Comparison of ENCODE assay signal across 1 cellular context in the genomic region with DNA sequence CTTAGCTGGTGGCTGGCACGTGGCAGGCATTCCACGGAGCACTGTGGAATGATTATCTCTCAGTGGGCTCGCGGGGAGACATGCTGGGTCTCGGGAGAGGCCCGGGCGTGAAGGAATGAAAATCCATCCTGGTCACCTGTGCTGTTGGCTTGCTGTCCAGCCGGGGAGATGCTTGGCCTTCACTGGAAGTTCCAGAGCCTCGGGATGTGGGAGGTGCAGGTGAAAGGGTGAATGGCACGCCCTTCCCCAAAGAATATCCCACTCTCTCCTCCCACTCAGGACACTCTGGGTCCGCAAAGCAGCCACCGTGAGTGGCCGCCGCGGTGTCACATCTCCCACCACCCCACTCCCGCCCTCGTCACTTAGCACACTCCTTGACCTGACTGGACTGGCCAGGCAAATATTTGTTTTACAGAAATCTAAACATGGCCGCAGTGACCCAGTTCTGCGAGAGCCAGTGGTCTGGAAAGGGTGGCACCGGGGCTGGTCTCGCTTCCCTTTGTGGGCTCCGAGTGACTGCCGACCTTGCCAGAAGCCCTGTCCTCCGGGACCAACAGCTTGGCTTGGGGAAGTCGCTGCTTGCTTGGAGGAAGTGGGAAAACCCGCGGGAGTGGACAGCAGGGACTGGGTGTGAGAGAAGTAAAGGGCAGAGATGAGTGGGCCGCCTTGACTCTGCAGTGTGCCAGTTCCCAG.
TF ChIP-seq lines count a peak whose summit lies in the region.

No MANE protein-coding gene starts in this region.

TF ChIP-seq in HepG2, 621 proteins besides CTCF, POLR2A, EP300 and RAD21 (continued from another document and continues in another):
- TF ChIP-seq FOXC1 (CRISPR knock-in tag; IDR thresholded peaks at IDR 0.05; ENCODE audit: borderline replicate concordance): 0 out of 2 replicates have a peak, but pooled peaks have one; percentile 26
- TF ChIP-seq, protein P1, sequence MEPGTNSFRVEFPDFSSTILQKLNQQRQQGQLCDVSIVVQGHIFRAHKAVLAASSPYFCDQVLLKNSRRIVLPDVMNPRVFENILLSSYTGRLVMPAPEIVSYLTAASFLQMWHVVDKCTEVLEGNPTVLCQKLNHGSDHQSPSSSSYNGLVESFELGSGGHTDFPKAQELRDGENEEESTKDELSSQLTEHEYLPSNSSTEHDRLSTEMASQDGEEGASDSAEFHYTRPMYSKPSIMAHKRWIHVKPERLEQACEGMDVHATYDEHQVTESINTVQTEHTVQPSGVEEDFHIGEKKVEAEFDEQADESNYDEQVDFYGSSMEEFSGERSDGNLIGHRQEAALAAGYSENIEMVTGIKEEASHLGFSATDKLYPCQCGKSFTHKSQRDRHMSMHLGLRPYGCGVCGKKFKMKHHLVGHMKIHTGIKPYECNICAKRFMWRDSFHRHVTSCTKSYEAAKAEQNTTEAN (CRISPR knock-in tag; conservative IDR thresholded peaks at IDR 0.05): no peak
- TF ChIP-seq, protein P2, sequence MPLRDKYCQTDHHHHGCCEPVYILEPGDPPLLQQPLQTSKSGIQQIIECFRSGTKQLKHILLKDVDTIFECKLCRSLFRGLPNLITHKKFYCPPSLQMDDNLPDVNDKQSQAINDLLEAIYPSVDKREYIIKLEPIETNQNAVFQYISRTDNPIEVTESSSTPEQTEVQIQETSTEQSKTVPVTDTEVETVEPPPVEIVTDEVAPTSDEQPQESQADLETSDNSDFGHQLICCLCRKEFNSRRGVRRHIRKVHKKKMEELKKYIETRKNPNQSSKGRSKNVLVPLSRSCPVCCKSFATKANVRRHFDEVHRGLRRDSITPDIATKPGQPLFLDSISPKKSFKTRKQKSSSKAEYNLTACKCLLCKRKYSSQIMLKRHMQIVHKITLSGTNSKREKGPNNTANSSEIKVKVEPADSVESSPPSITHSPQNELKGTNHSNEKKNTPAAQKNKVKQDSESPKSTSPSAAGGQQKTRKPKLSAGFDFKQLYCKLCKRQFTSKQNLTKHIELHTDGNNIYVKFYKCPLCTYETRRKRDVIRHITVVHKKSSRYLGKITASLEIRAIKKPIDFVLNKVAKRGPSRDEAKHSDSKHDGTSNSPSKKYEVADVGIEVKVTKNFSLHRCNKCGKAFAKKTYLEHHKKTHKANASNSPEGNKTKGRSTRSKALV (CRISPR knock-in tag; IDR thresholded peaks at IDR 0.05): no peak
- no peak for TF ChIP-seq TCF12 (IDR thresholded peaks at IDR 0.05)
- no peak for TF ChIP-seq TCF12 (CRISPR knock-in tag; IDR thresholded peaks at IDR 0.05)
- no peak for TF ChIP-seq NFE2L1 (CRISPR knock-in tag; IDR thresholded peaks at IDR 0.05; ENCODE audit: borderline replicate concordance)
- TF ChIP-seq, protein P3, sequence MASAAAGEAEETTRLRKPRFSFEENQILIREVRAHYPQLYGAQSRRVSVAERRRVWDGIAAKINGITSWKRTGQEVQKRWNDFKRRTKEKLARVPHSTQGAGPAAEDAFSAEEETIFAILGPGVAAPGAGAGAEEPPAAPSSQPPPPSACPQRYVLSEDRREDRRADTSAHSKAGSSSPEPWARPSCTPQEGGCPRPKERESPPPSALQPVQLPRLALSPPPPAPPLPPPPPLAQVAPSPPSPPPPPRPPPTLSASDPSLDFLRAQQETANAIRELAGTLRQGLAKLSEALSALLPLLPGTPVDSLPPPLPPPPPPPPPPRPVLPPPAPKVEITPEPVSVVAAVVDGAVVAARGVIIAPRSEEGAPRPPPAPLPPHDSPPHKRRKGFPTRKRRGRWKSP (CRISPR knock-in tag; IDR thresholded peaks at IDR 0.05): 0 out of 2 replicates have a peak, but pooled peaks have one; percentile 51
- peak; percentile 22; the same call in 1 of the 2 replicates for TF ChIP-seq CREB1 (IDR thresholded peaks at IDR 0.05)
- no peak for TF ChIP-seq CREB1 (CRISPR knock-in tag; IDR thresholded peaks at IDR 0.05)
- TF ChIP-seq PHB2 (IDR thresholded peaks at IDR 0.05; ENCODE audit: partially characterized antibody): no peak
- TF ChIP-seq, protein P4, sequence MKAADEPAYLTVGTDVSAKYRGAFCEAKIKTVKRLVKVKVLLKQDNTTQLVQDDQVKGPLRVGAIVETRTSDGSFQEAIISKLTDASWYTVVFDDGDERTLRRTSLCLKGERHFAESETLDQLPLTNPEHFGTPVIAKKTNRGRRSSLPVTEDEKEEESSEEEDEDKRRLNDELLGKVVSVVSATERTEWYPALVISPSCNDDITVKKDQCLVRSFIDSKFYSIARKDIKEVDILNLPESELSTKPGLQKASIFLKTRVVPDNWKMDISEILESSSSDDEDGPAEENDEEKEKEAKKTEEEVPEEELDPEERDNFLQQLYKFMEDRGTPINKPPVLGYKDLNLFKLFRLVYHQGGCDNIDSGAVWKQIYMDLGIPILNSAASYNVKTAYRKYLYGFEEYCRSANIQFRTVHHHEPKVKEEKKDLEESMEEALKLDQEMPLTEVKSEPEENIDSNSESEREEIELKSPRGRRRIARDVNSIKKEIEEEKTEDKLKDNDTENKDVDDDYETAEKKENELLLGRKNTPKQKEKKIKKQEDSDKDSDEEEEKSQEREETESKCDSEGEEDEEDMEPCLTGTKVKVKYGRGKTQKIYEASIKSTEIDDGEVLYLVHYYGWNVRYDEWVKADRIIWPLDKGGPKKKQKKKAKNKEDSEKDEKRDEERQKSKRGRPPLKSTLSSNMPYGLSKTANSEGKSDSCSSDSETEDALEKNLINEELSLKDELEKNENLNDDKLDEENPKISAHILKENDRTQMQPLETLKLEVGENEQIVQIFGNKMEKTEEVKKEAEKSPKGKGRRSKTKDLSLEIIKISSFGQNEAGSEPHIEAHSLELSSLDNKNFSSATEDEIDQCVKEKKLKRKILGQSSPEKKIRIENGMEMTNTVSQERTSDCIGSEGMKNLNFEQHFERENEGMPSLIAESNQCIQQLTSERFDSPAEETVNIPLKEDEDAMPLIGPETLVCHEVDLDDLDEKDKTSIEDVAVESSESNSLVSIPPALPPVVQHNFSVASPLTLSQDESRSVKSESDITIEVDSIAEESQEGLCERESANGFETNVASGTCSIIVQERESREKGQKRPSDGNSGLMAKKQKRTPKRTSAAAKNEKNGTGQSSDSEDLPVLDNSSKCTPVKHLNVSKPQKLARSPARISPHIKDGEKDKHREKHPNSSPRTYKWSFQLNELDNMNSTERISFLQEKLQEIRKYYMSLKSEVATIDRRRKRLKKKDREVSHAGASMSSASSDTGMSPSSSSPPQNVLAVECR (CRISPR knock-in tag; IDR thresholded peaks at IDR 0.05; ENCODE audit: borderline replicate concordance): peak; percentile 58; the same call in 1 of the 2 replicates
- peak; percentile 51; the same call in 1 of the 2 replicates for TF ChIP-seq THAP11 (CRISPR knock-in tag; IDR thresholded peaks at IDR 0.05)
- peak; percentile 52; the same call in 1 of the 2 replicates for TF ChIP-seq ESRRA (CRISPR knock-in tag; IDR thresholded peaks at IDR 0.05; ENCODE audit: low read depth)
- TF ChIP-seq CHD2 (IDR thresholded peaks at IDR 0.05; ENCODE audit: low read depth, low read length): no peak
- TF ChIP-seq ZFP36L2 (CRISPR knock-in tag; IDR thresholded peaks at IDR 0.05): no peak
- TF ChIP-seq, protein P5, sequence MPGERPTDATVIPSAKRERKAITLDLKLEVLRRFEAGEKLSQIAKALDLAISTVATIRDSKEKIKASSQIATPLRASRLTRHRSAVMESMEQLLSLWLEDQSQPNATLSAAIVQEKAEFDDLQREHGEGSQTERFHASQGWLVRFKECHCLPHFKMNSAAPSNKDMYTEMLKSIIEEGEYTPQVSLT (CRISPR knock-in tag; IDR thresholded peaks at IDR 0.05; ENCODE audit: borderline replicate concordance, low read depth): no peak
- peak; percentile 64; the same call in 1 of the 2 replicates for TF ChIP-seq TBX2 (CRISPR knock-in tag; IDR thresholded peaks at IDR 0.05; ENCODE audit: borderline replicate concordance)
- TF ChIP-seq NFE2 (CRISPR knock-in tag; IDR thresholded peaks at IDR 0.05): no peak
- TF ChIP-seq TEAD2 (CRISPR knock-in tag; IDR thresholded peaks at IDR 0.05): no peak
- TF ChIP-seq, protein P6, sequence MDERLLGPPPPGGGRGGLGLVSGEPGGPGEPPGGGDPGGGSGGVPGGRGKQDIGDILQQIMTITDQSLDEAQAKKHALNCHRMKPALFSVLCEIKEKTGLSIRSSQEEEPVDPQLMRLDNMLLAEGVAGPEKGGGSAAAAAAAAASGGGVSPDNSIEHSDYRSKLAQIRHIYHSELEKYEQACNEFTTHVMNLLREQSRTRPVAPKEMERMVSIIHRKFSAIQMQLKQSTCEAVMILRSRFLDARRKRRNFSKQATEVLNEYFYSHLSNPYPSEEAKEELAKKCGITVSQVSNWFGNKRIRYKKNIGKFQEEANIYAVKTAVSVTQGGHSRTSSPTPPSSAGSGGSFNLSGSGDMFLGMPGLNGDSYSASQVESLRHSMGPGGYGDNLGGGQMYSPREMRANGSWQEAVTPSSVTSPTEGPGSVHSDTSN (CRISPR knock-in tag; IDR thresholded peaks at IDR 0.05): no peak
- TF ChIP-seq PCBP1 (IDR thresholded peaks at IDR 0.05; ENCODE audit: borderline replicate concordance, low read depth, low read length): no peak
- no peak for TF ChIP-seq ZFAT (CRISPR knock-in tag; conservative IDR thresholded peaks at IDR 0.05)
- peak; percentile 25; the same call in 1 of the 2 replicates for TF ChIP-seq NFKBIZ (CRISPR knock-in tag; IDR thresholded peaks at IDR 0.05)
- no peak for TF ChIP-seq TCF7 (IDR thresholded peaks at IDR 0.05; ENCODE audit: low read depth)
- TF ChIP-seq, protein P7, sequence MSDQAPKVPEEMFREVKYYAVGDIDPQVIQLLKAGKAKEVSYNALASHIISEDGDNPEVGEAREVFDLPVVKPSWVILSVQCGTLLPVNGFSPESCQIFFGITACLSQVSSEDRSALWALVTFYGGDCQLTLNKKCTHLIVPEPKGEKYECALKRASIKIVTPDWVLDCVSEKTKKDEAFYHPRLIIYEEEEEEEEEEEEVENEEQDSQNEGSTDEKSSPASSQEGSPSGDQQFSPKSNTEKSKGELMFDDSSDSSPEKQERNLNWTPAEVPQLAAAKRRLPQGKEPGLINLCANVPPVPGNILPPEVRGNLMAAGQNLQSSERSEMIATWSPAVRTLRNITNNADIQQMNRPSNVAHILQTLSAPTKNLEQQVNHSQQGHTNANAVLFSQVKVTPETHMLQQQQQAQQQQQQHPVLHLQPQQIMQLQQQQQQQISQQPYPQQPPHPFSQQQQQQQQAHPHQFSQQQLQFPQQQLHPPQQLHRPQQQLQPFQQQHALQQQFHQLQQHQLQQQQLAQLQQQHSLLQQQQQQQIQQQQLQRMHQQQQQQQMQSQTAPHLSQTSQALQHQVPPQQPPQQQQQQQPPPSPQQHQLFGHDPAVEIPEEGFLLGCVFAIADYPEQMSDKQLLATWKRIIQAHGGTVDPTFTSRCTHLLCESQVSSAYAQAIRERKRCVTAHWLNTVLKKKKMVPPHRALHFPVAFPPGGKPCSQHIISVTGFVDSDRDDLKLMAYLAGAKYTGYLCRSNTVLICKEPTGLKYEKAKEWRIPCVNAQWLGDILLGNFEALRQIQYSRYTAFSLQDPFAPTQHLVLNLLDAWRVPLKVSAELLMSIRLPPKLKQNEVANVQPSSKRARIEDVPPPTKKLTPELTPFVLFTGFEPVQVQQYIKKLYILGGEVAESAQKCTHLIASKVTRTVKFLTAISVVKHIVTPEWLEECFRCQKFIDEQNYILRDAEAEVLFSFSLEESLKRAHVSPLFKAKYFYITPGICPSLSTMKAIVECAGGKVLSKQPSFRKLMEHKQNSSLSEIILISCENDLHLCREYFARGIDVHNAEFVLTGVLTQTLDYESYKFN (CRISPR knock-in tag; conservative IDR thresholded peaks at IDR 0.05): peak; percentile 92
- TF ChIP-seq, protein P8, sequence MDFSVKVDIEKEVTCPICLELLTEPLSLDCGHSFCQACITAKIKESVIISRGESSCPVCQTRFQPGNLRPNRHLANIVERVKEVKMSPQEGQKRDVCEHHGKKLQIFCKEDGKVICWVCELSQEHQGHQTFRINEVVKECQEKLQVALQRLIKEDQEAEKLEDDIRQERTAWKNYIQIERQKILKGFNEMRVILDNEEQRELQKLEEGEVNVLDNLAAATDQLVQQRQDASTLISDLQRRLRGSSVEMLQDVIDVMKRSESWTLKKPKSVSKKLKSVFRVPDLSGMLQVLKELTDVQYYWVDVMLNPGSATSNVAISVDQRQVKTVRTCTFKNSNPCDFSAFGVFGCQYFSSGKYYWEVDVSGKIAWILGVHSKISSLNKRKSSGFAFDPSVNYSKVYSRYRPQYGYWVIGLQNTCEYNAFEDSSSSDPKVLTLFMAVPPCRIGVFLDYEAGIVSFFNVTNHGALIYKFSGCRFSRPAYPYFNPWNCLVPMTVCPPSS (IDR thresholded peaks at IDR 0.05): no peak
- TF ChIP-seq, protein P9, sequence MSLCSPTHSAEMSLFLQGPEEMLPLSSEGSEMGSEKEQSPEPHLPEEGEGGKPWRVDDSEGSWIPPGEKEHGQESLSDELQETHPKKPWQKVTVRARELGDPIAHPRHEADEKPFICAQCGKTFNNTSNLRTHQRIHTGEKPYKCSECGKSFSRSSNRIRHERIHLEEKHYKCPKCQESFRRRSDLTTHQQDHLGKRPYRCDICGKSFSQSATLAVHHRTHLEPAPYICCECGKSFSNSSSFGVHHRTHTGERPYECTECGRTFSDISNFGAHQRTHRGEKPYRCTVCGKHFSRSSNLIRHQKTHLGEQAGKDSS (CRISPR knock-in tag; IDR thresholded peaks at IDR 0.05; ENCODE audit: borderline replicate concordance, low read depth): no peak
- no peak for TF ChIP-seq ZNF709 (CRISPR knock-in tag; IDR thresholded peaks at IDR 0.05)
- TF ChIP-seq ZNF577 (CRISPR knock-in tag; IDR thresholded peaks at IDR 0.05; ENCODE audit: borderline replicate concordance, low read depth): no peak
- no peak for TF ChIP-seq FOXP1 (IDR thresholded peaks at IDR 0.05)
- peak; percentile 43; the same call in 1 of the 2 replicates for TF ChIP-seq FOXP1 (CRISPR knock-in tag; IDR thresholded peaks at IDR 0.05)
- no peak for TF ChIP-seq ARHGAP35 (CRISPR knock-in tag; IDR thresholded peaks at IDR 0.05; ENCODE audit: borderline replicate concordance)
- TF ChIP-seq ZNF879 (CRISPR knock-in tag; IDR thresholded peaks at IDR 0.05): no peak
- TF ChIP-seq, protein P10, sequence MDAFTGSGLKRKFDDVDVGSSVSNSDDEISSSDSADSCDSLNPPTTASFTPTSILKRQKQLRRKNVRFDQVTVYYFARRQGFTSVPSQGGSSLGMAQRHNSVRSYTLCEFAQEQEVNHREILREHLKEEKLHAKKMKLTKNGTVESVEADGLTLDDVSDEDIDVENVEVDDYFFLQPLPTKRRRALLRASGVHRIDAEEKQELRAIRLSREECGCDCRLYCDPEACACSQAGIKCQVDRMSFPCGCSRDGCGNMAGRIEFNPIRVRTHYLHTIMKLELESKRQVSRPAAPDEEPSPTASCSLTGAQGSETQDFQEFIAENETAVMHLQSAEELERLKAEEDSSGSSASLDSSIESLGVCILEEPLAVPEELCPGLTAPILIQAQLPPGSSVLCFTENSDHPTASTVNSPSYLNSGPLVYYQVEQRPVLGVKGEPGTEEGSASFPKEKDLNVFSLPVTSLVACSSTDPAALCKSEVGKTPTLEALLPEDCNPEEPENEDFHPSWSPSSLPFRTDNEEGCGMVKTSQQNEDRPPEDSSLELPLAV (CRISPR knock-in tag; conservative IDR thresholded peaks at IDR 0.05; ENCODE audit: low read depth): no peak
- TF ChIP-seq SRSF1 (optimal IDR thresholded peaks at IDR 0.05; ENCODE audit: low read depth, low read length): no peak
- peak; percentile 92 for TF ChIP-seq SALL1 (CRISPR knock-in tag; IDR thresholded peaks at IDR 0.05)
- no peak for TF ChIP-seq SUZ12 (IDR thresholded peaks at IDR 0.05; ENCODE audit: low read depth, low read length)
